In genomic region chr14:32202941-32203882, GRCh38 we compare ENCODE assay signal across 8 cellular contexts. TPM values are rescaled to one million over a fixed set of nuclear protein-coding genes. Genes with fewer than 3 reads are reported as not detected.
DNase-seq lines count a peak whose midpoint lies in the region; ATAC-seq and TF ChIP-seq lines count a peak whose summit lies in the region.

Gene RNU6-8, minus strand, starts transcription at chr14:32203269.

- H3K27me3 Mint-ChIP-seq in endothelial cell (ENCODE audit: unreplicated experiment) = no peaks in the 10 kb centered on the region

- TF ChIP-seq CTCF in endothelial cell (IDR thresholded peaks at IDR 0.05; ENCODE audit: unreplicated experiment) = no peak

- peaks cover 7% of the 10 kb centered on the region for H3K4me1 Mint-ChIP-seq in endothelial cell (ENCODE audit: unreplicated experiment)

- peak; percentile 61 for ATAC-seq in GM21360 (IDR thresholded peaks at IDR 0.05; ENCODE audit: unreplicated experiment)

- no peaks in the 10 kb centered on the region for H3K36me3 Mint-ChIP-seq in endothelial cell (ENCODE audit: low read depth, unreplicated experiment)

- H3K4me3 Mint-ChIP-seq in endothelial cell (ENCODE audit: unreplicated experiment) = peak within 1 kb of the TSS; percentile 92

- H3K9me3 Mint-ChIP-seq in endothelial cell (ENCODE audit: unreplicated experiment) = no peaks in the 10 kb centered on the region

- peak; percentile 96 for DNase-seq in COLO668 (lab: John Stamatoyannopoulos, UW; ENCODE audit: unreplicated experiment)
- peak; percentile 59 for DNase-seq in HS-5 (ENCODE audit: low read depth)
- DNase-seq in NOMO-1 (lab: John Stamatoyannopoulos, UW; ENCODE audit: unreplicated experiment in 2 of 2) = peak; percentile 11 to 46
- DNase-seq in activated CD8-positive, alpha-beta memory T cell treated with anti-CD3 and anti-CD28 coated beads, Interleukin-2, amount 50 U/mL, for 4 hours = peak; percentile 83
- peak; percentile 87 for DNase-seq in endothelial cell (ENCODE audit: low spot score)
- DNase-seq in midbrain (lab: John Stamatoyannopoulos, UW) = peak; percentile 82
- DNase-seq in stimulated activated CD8-positive, alpha-beta memory T cell treated with anti-CD3 and anti-CD28 coated beads, Interleukin-15, amount 100 ng/mL, for 48 hours (ENCODE audit: low read depth in 2 of 2) = peak; percentile 68 to 80

- H3K27ac Mint-ChIP-seq in endothelial cell (ENCODE audit: unreplicated experiment) = peak within 1 kb of the TSS; percentile 98

RNA-seq across cellular contexts. Expression of gene RNU6-8, which starts in this region (rescaled TPM):
- total RNA-seq in endothelial cell (ENCODE audit: unreplicated experiment) = not detected

Comparison
In these comparisons a context has a peak if more than half of its experiments do, and no peak if none do; other contexts are left out.
1. Peak in every context shown above with its lines: DNase-seq and ATAC-seq.
2. Peak in DNase-seq in endothelial cell; RNA of the gene not detected or under 1 TPM.
3. DNase-seq: peak in every context shown above with its lines; median percentile 96 in COLO668; 87 in endothelial cell; 83 in activated CD8-positive, alpha-beta memory T cell treated with anti-CD3 and anti-CD28 coated beads, Interleukin-2, amount 50 U/mL, for 4 hours; 82 in midbrain; 74 in stimulated activated CD8-positive, alpha-beta memory T cell treated with anti-CD3 and anti-CD28 coated beads, Interleukin-15, amount 100 ng/mL, for 48 hours; 59 in HS-5; 28 in NOMO-1.